Comparison of ENCODE assay signal across 9 cellular contexts in genomic region chr7:143284591-143285453, GRCh38. TPM values are rescaled to one million over a fixed set of nuclear protein-coding genes. Genes with fewer than 3 reads are reported as not detected.
DNase-seq lines count a peak whose midpoint lies in the region; ATAC-seq, FAIRE-seq and TF ChIP-seq lines count a peak whose summit lies in the region.
"Had no signal": no experiment of that assay in that cellular context is flagged by ENCODE, and none has a peak within 500 bp of the region (broad histone marks: within the 10 kb centered on the region; RNA-seq: fewer than 3 reads in every experiment).

Gene TMEM139, plus strand, starts transcription at chr7:143284958. Its CDS starts 1,000 bp downstream, at chr7:143285958.

- no peak for TF ChIP-seq EP300 in transverse colon (IDR thresholded peaks at IDR 0.05; ENCODE audit: low read depth)

- peaks cover 48% of the 10 kb centered on the region for H3K4me1 ChIP-seq in body of pancreas
- peaks cover 15% of the 10 kb centered on the region in 2 donors for H3K4me1 ChIP-seq in left lung
- peaks cover 3 to 64% (median 43%) of the 10 kb centered on the region in 4 donors for H3K4me1 ChIP-seq in transverse colon
- peaks cover 11% of the 10 kb centered on the region for H3K4me1 ChIP-seq in psoas muscle

- DNase-seq in activated naive CD4-positive, alpha-beta T cell treated with anti-CD3 and anti-CD28 coated beads, Interleukin-2, amount 10 ng/mL, durations not matched to agents 7 days and 5 days = no peak
- no peak for DNase-seq in activated naive CD4-positive, alpha-beta T cell (lab: John Stamatoyannopoulos, UW)
- peak; percentile 80 to 88 (median 81) for DNase-seq in body of pancreas
- DNase-seq in left lung = peak in 1 of 2 donors; percentile 63
- peak; percentile 85 for DNase-seq in transverse colon
- DNase-seq in GM12891 (ENCODE audit: insufficient read length, low spot score) = no peak
- no peak for DNase-seq in KBM-7
- no peak for DNase-seq in psoas muscle
- DNase-seq: NCI-H1417 treated with DMSO at 0.1 percent for 48 hours had no signal

- H3K4me1 Mint-ChIP-seq in activated naive CD4-positive, alpha-beta T cell treated with anti-CD3 and anti-CD28 coated beads, Interleukin-2, amount 10 ng/mL, durations not matched to agents 7 days and 5 days = peaks cover 68% of the 10 kb centered on the region

- peaks cover 23% of the 10 kb centered on the region for H3K36me3 Mint-ChIP-seq in activated naive CD4-positive, alpha-beta T cell treated with anti-CD3 and anti-CD28 coated beads, Interleukin-2, amount 10 ng/mL, durations not matched to agents 7 days and 5 days

- in situ Hi-C loops in transverse colon (cut with MboI; ENCODE audit: low pct_ligation_motif_present in 1 of 4, low pct_unique_long_range_greater_than_20kb in 1 of 4, low sequenced_read_pairs in 3 of 4) = no loop called here
- in situ Hi-C loops in KBM-7 (cut with MboI; ENCODE audit: low pct_unique_long_range_greater_than_20kb, low sequenced_read_pairs) = no loop called here

- H3K27ac ChIP-seq in body of pancreas (peak within 1 kb of the TSS; percentile 55 to 78 (median 62)), left lung (peak within 1 kb of the TSS in 1 of 2 donors; percentile 31), transverse colon (peak within 1 kb of the TSS; percentile 83 to 86 (median 86)), psoas muscle (no peak within 1 kb of the TSS)

- TF ChIP-seq CTCF in body of pancreas (IDR thresholded peaks at IDR 0.05) = no peak
- TF ChIP-seq CTCF in left lung (IDR thresholded peaks at IDR 0.05) = no peak
- no peak for TF ChIP-seq CTCF in transverse colon (IDR thresholded peaks at IDR 0.05)
- TF ChIP-seq CTCF in psoas muscle (IDR thresholded peaks at IDR 0.05) = no peak

- H3K27ac Mint-ChIP-seq in activated naive CD4-positive, alpha-beta T cell treated with anti-CD3 and anti-CD28 coated beads, Interleukin-2, amount 10 ng/mL, durations not matched to agents 7 days and 5 days = peak within 1 kb of the TSS; percentile 76

- H3K27me3 ChIP-seq in body of pancreas = no peaks in the 10 kb centered on the region
- no peaks in the 10 kb centered on the region for H3K27me3 ChIP-seq in left lung
- no peaks in the 10 kb centered on the region for H3K27me3 ChIP-seq in transverse colon
- no peaks in the 10 kb centered on the region for H3K27me3 ChIP-seq in psoas muscle (ENCODE audit: insufficient read depth in 3 of 3, low read length in 2 of 3)

- H3K9me3 Mint-ChIP-seq in activated naive CD4-positive, alpha-beta T cell treated with anti-CD3 and anti-CD28 coated beads, Interleukin-2, amount 10 ng/mL, durations not matched to agents 7 days and 5 days = peaks cover 11% of the 10 kb centered on the region

- ATAC-seq in body of pancreas (peak; percentile 67), left lung (peak; percentile 77), psoas muscle (no peak)

- peak in 2 of 3 donors; percentile 27 to 31 for TF ChIP-seq POLR2A in body of pancreas (IDR thresholded peaks at IDR 0.05)
- TF ChIP-seq POLR2A in transverse colon (IDR thresholded peaks at IDR 0.05) = peak; percentile 48
- no peak for TF ChIP-seq POLR2A in GM12891 (IDR thresholded peaks at IDR 0.05; ENCODE audit: low read depth, low read length)

- peaks cover 4% of the 10 kb centered on the region for H3K27me3 Mint-ChIP-seq in activated naive CD4-positive, alpha-beta T cell treated with anti-CD3 and anti-CD28 coated beads, Interleukin-2, amount 10 ng/mL, durations not matched to agents 7 days and 5 days

- 11 to 43% methylated on average over 15 to 19 of the region's 19 CpGs for WGBS in body of pancreas, 2 donors
- WGBS in transverse colon (ENCODE audit: low coverage in 1 of 2), 2 donors = 44 to 51% methylated on average over 4 to 19 of the region's 19 CpGs
- WGBS in psoas muscle, 3 donors = 65 to 75% (median 74%) methylated on average over 19 of the region's 19 CpGs

- H3K9me3 ChIP-seq in body of pancreas (no peaks in the 10 kb centered on the region), left lung (no peaks in the 10 kb centered on the region), transverse colon (no peaks in the 10 kb centered on the region), psoas muscle (no peaks in the 10 kb centered on the region)

- H3K36me3 ChIP-seq in body of pancreas (replicated peaks in 1 of 2; ENCODE audit: insufficient read depth in 1 of 2, low read depth in 2 of 2) (no peaks in the 10 kb centered on the region), left lung (no peaks in the 10 kb centered on the region), transverse colon (no peaks in the 10 kb centered on the region), psoas muscle (ENCODE audit: insufficient read depth in 1 of 2, low read depth in 1 of 2) (no peaks in the 10 kb centered on the region)

- H3K4me3 Mint-ChIP-seq in activated naive CD4-positive, alpha-beta T cell treated with anti-CD3 and anti-CD28 coated beads, Interleukin-2, amount 10 ng/mL, durations not matched to agents 7 days and 5 days = peak within 1 kb of the TSS; percentile 4

- H3K4me3 ChIP-seq in body of pancreas = no peak within 1 kb of the TSS
- peak within 1 kb of the TSS; percentile 22 to 33 for H3K4me3 ChIP-seq in left lung
- peak within 1 kb of the TSS in 3 of 4 donors; percentile 7 to 34 (median 14) for H3K4me3 ChIP-seq in transverse colon
- no peak within 1 kb of the TSS for H3K4me3 ChIP-seq in psoas muscle

- CTCF ChIA-PET in activated naive CD4-positive, alpha-beta T cell treated with anti-CD3 and anti-CD28 coated beads, Interleukin-2, amount 10 ng/mL, durations not matched to agents 7 days and 5 days (lab: Charles Lee) = interaction anchor here (1.0 to 1.3 kb wide), 3 partner anchors 11 to 44 kb away, joined by 3 to 5 read pairs (median 4); no protein-coding TSS in a partner anchor

- no peak for FAIRE-seq in GM12891 (lab: Jason Lieb, UNC)

- intact Hi-C loops in body of pancreas (cut with DNase I) (no loop called here), left lung (cut with DNase I) (no loop called here), transverse colon (cut with DNase I; ENCODE audit: low total_unique reads) (no loop called here), psoas muscle (cut with DNase I) (no loop called here)

TF ChIP-seq in GM12891, 5 proteins besides CTCF, POLR2A, EP300 and RAD21:
- TF ChIP-seq POLR2AphosphoS5 (IDR thresholded peaks at IDR 0.05; ENCODE audit: low read depth, low read length) = no peak
- TF ChIP-seq SPI1 (IDR thresholded peaks at IDR 0.05; ENCODE audit: low read depth, low read length) = no peak
- no peak for TF ChIP-seq TAF1 (IDR thresholded peaks at IDR 0.05; ENCODE audit: low read depth, low read length)
- TF ChIP-seq POU2F2 (IDR thresholded peaks at IDR 0.05; ENCODE audit: low read depth, low read length) = no peak
- no peak for TF ChIP-seq PAX5 (IDR thresholded peaks at IDR 0.05; ENCODE audit: insufficient read depth, low read length, severe bottlenecking)
TF ChIP-seq in GM12891: peak in this region for 0.

RNA-seq across cellular contexts. Expression of gene TMEM139, which starts in this region (rescaled TPM):
- total RNA-seq in body of pancreas (10 to 100 TPM; 13.2 to 23.9 TPM), left lung (10 to 100 TPM; 18.5 to 48.1 TPM), transverse colon (100 to 1,000 TPM in 1 of 4 donors, 10 to 100 TPM in 3; 46.4 to 127 (median 52.2) TPM), psoas muscle (under 1 TPM in 1 of 4 donors, not detected in 3; 0.43 TPM)
- polyA plus RNA-seq in GM12891 (2012; ENCODE audit: low read depth, missing spikeins) = 0.13 TPM
- polyA plus RNA-seq in psoas muscle = under 1 TPM; 0.04 to 0.42 (median 0.31) TPM

Comparison
In these comparisons a context has a peak if more than half of its experiments do, and no peak if none do; other contexts are left out.
1. RNA of gene TMEM139 (total RNA-seq): 46.4 to 127 TPM in transverse colon, 18.5 to 48.1 TPM in left lung and 13.2 to 23.9 TPM in body of pancreas; 0.43 TPM in psoas muscle; every median in the first group is over 4 times any median in the second.
2. DNase-seq: peak in body of pancreas (4 of 4) and transverse colon (single experiment); none in activated naive CD4-positive, alpha-beta T cell treated with anti-CD3 and anti-CD28 coated beads, Interleukin-2, amount 10 ng/mL, durations not matched to agents 7 days and 5 days (single experiment), activated naive CD4-positive, alpha-beta T cell (0 of 4), GM12891 (single experiment), KBM-7 (single experiment) and psoas muscle (0 of 2).
3. ATAC-seq: peak in body of pancreas (single experiment) and left lung (single experiment); none in psoas muscle (0 of 4).
4. H3K4me3 ChIP-seq: peak in left lung (2 of 2) and transverse colon (3 of 4); none in body of pancreas (0 of 2) and psoas muscle (single experiment).